In the genomic region with DNA sequence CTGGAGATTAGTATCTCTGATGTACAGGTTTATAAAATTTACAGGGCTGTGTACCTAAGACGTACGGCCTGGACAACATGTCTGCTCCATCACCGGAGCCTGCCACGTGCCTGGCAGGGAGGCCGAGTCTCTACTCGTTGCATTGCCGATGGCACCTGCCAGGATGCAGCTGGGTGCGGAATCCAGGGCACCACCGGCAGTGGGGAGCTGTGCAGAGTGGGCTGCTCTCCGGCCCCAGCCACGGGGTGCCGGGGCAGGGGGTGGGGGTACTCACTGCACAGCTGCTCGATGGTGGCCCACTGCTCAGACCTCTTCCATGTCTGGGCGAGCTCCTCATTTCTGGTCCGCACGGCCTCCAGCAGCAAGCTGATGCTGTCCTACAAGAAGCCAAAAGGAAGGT, we compare ENCODE assay signal across 25 cellular contexts. TPM values are rescaled to one million over a fixed set of nuclear protein-coding genes. Genes with fewer than 3 reads are reported as not detected.
DNase-seq lines count a peak whose midpoint lies in the region; ATAC-seq, FAIRE-seq and TF ChIP-seq lines count a peak whose summit lies in the region.
"Had no signal": no experiment of that assay in that cellular context is flagged by ENCODE, and none has a peak within 500 bp of the region (broad histone marks: within the 10 kb centered on the region; RNA-seq: fewer than 3 reads in every experiment).

No MANE protein-coding gene starts in this region.

- H3K23ac ChIP-seq in IMR-90 (ENCODE audit: low read depth, low read length) = no peak overlapping the region

- TF ChIP-seq RAD21 in IMR-90 (IDR thresholded peaks at IDR 0.05; ENCODE audit: low read length) = no peak

- peak overlapping the region; percentile 16; the same call in 1 of the 2 replicates for H2BK20ac ChIP-seq in IMR-90 (ENCODE audit: low read depth, low read length)

- no peak overlapping the region for H3K4me2 ChIP-seq in IMR-90 (ENCODE audit: low read depth, low read length)

- peaks cover 32% of the 10 kb centered on the region for H3K4me1 ChIP-seq in IMR-90 (ENCODE audit: control insufficient read depth, insufficient read depth, low read length)
- H3K4me1 ChIP-seq in adipocyte (ENCODE audit: control insufficient read depth, insufficient read depth, low read length) = peaks cover 64% of the 10 kb centered on the region

- H2BK120ac ChIP-seq in IMR-90 (ENCODE audit: low read depth, low read length) = peak overlapping the region; percentile 6; the same call in 1 of the 2 replicates

- peaks cover 45% of the 10 kb centered on the region for H3K36me3 ChIP-seq in IMR-90 (ENCODE audit: control insufficient read depth, insufficient read depth, low read length)
- peaks cover 70% of the 10 kb centered on the region for H3K36me3 ChIP-seq in adipocyte (ENCODE audit: control insufficient read depth, insufficient read depth, low read length, severe bottlenecking)

- H3K14ac ChIP-seq in IMR-90 (replicated peaks; ENCODE audit: low read depth, low read length) = no peak overlapping the region

- in situ Hi-C loops in IMR-90 (cut with MboI; ENCODE audit: low sequenced_read_pairs) = no loop called here

- intact Hi-C loops in IMR-90 (cut with micrococcal nuclease) = no loop called here

- H2BK5ac ChIP-seq in IMR-90 (ENCODE audit: low read depth, low read length, poor library complexity, severe bottlenecking) = peak overlapping the region; percentile 94

- no peak overlapping the region for H2AFZ ChIP-seq in IMR-90 (replicated peaks; ENCODE audit: low read length, poor library complexity)

- peaks cover 10% of the 10 kb centered on the region for H4K20me1 ChIP-seq in IMR-90 (ENCODE audit: insufficient read depth, low read length)

- TF ChIP-seq CTCF in IMR-90 (conservative IDR thresholded peaks at IDR 0.05; ENCODE audit: low read depth, low read length) = no peak

- H2BK15ac ChIP-seq in IMR-90 (ENCODE audit: low read depth, low read length) = peak overlapping the region; percentile 23; the same call in 1 of the 3 replicates

- ATAC-seq in IMR-90 (ENCODE audit: low read depth) (no peak), memory B cell (ENCODE audit: low read depth) (no peak)
- no peak for ATAC-seq in stimulated activated effector memory CD8-positive, alpha-beta T cell treated with anti-CD3 and anti-CD28 coated beads, Interleukin-12 subunit alpha, Interleukin-12 subunit beta, amount 100 ng/mL, for 72 hours
- ATAC-seq: left ventricle myocardium superior; naive thymus-derived CD8-positive, alpha-beta T cell had no signal

- H3K4me3 ChIP-seq in IMR-90 (ENCODE audit: insufficient read depth, low read depth, low read length) = no peak overlapping the region
- H3K4me3 ChIP-seq in adipocyte (ENCODE audit: low read length) = no peak overlapping the region
- H3K4me3 ChIP-seq: heart right ventricle, skin epidermis had no signal

- H3K27ac ChIP-seq in IMR-90 (ENCODE audit: insufficient read depth, low read length) = no peak overlapping the region

- no peak overlapping the region for H3K4me3 Mint-ChIP-seq in memory B cell
- no peak overlapping the region for H3K4me3 Mint-ChIP-seq in stimulated activated effector memory CD8-positive, alpha-beta T cell treated with anti-CD3 and anti-CD28 coated beads, Interleukin-12 subunit alpha, Interleukin-12 subunit beta, amount 100 ng/mL, for 72 hours
- H3K4me3 Mint-ChIP-seq: activated CD4-positive, alpha-beta T cell treated with anti-CD3 and anti-CD28 coated beads, Interleukin-2, amount 10 ng/mL, durations not matched to agents 24 days and 14 days; naive thymus-derived CD8-positive, alpha-beta T cell; stimulated activated naive CD8-positive, alpha-beta T cell treated with anti-CD3 and anti-CD28 coated beads, Interleukin-15, Interleukin-2, amounts not matched to agents 100 ng/mL and 50 ng/mL, for 24 hours had no signal

- no peak overlapping the region for H2AK9ac ChIP-seq in IMR-90 (replicated peaks; ENCODE audit: low read depth, low read length, poor library complexity)

- no peaks in the 10 kb centered on the region for H3K9me3 Mint-ChIP-seq in memory B cell
- no peaks in the 10 kb centered on the region for H3K9me3 Mint-ChIP-seq in stimulated activated effector memory CD8-positive, alpha-beta T cell treated with anti-CD3 and anti-CD28 coated beads, Interleukin-12 subunit alpha, Interleukin-12 subunit beta, amount 100 ng/mL, for 72 hours
- H3K9me3 Mint-ChIP-seq: activated CD4-positive, alpha-beta T cell treated with anti-CD3 and anti-CD28 coated beads, Interleukin-2, amount 10 ng/mL, durations not matched to agents 24 days and 14 days; activated T-helper 2 cell treated with anti-CD3 and anti-CD28 coated beads, Interferon-gamma antibody, Interleukin-2, Interleukin-4, amounts not matched to agents 10 μg/mL and 5 μg/mL and 100 μg/mL, durations not matched to agents 14 hours and 24 hours and 36 hours; naive thymus-derived CD8-positive, alpha-beta T cell; stimulated activated naive CD8-positive, alpha-beta T cell treated with anti-CD3 and anti-CD28 coated beads, Interleukin-15, Interleukin-2, amounts not matched to agents 100 ng/mL and 50 ng/mL, for 24 hours had no signal

- TF ChIP-seq POLR2A in IMR-90 (IDR thresholded peaks at IDR 0.05; ENCODE audit: low read depth, low read length) (no peak), GM12891 (IDR thresholded peaks at IDR 0.05; ENCODE audit: low read depth, low read length) (no peak)

- H3K27me3 ChIP-seq in IMR-90 (ENCODE audit: control insufficient read depth, insufficient read depth, low read length) (no peaks in the 10 kb centered on the region), adipocyte (replicated peaks; ENCODE audit: control insufficient read depth, insufficient read depth, low read length) (no peaks in the 10 kb centered on the region)
- H3K27me3 ChIP-seq: heart right ventricle had no signal

- H3K27me3 Mint-ChIP-seq in memory B cell = no peaks in the 10 kb centered on the region
- H3K27me3 Mint-ChIP-seq: activated CD4-positive, alpha-beta T cell treated with anti-CD3 and anti-CD28 coated beads, Interleukin-2, amount 10 ng/mL, durations not matched to agents 24 days and 14 days; naive thymus-derived CD8-positive, alpha-beta T cell; stimulated activated naive CD8-positive, alpha-beta T cell treated with anti-CD3 and anti-CD28 coated beads, Interleukin-15, Interleukin-2, amounts not matched to agents 100 ng/mL and 50 ng/mL, for 24 hours had no signal

- WGBS in IMR-90 (ENCODE audit: extremely low coverage in 2 of 2, insufficient read length in 1 of 2), 2 experiments = 93% methylated on average over 9 of the region's 16 CpGs; no CpG with 5 or more reads in 1 of the 2 experiments

- H3K9me1 ChIP-seq in IMR-90 (ENCODE audit: insufficient read depth, low read length) = peaks cover 33% of the 10 kb centered on the region

- peaks cover 31% of the 10 kb centered on the region for H3K36me3 Mint-ChIP-seq in memory B cell
- peaks cover 99% of the 10 kb centered on the region for H3K36me3 Mint-ChIP-seq in stimulated activated effector memory CD8-positive, alpha-beta T cell treated with anti-CD3 and anti-CD28 coated beads, Interleukin-12 subunit alpha, Interleukin-12 subunit beta, amount 100 ng/mL, for 72 hours

- H3K9ac ChIP-seq in IMR-90 (ENCODE audit: low read depth, low read length) (no peak overlapping the region), adipocyte (ENCODE audit: low read length) (peak overlapping the region; percentile 52)

- H4K5ac ChIP-seq in IMR-90 (ENCODE audit: low read depth, low read length) = no peak overlapping the region

- peak overlapping the region; percentile 21; the same call in 1 of the 2 replicates for H2AK5ac ChIP-seq in IMR-90 (ENCODE audit: low read depth, low read length)

- dilution Hi-C loops in IMR-90 (cut with HindIII; ENCODE audit: low sequenced_read_pairs, unreplicated experiment) = no loop called here

- POLR2A ChIA-PET in IMR-90 (lab: Charles Lee; ENCODE audit: unreplicated experiment) = interaction anchor here (1.6 kb wide), 1 partner anchor 11 kb away, joined by 4 read pairs; no protein-coding TSS in a partner anchor

- H4K91ac ChIP-seq in IMR-90 (ENCODE audit: insufficient read depth, low read depth, low read length) = peak overlapping the region; percentile 61

- peaks cover 17% of the 10 kb centered on the region for H3K4me1 Mint-ChIP-seq in memory B cell
- no peaks in the 10 kb centered on the region for H3K4me1 Mint-ChIP-seq in stimulated activated effector memory CD8-positive, alpha-beta T cell treated with anti-CD3 and anti-CD28 coated beads, Interleukin-12 subunit alpha, Interleukin-12 subunit beta, amount 100 ng/mL, for 72 hours
- H3K4me1 Mint-ChIP-seq: activated CD4-positive, alpha-beta T cell treated with anti-CD3 and anti-CD28 coated beads, Interleukin-2, amount 10 ng/mL, durations not matched to agents 24 days and 14 days had no signal

- no TSS peak for BruUV-seq in IMR-90 (replicated peaks; lab: Mats Ljungman, UMichigan)

- no peak for FAIRE-seq in GM12891 (lab: Jason Lieb, UNC)
- FAIRE-seq: bronchial epithelial cell, endometrium, H54 had no signal

- peak overlapping the region; percentile 96 for H3K4ac ChIP-seq in IMR-90 (ENCODE audit: low read depth, low read length)

- H4K8ac ChIP-seq in IMR-90 (ENCODE audit: low read depth in 2 of 2, low read length in 2 of 2) = peak overlapping the region in 1 of 2 experiments; percentile 88; a peak in 1 of 4 replicates

- CTCF ChIA-PET in IMR-90 (lab: Yijun Ruan, JAX) = no interaction called here

- no peak overlapping the region for H3K18ac ChIP-seq in IMR-90 (ENCODE audit: low read depth, low read length)

- H3K56ac ChIP-seq in IMR-90 (ENCODE audit: extremely low read depth, insufficient read depth, low read length) = no peak overlapping the region

- DNase-seq in IMR-90 (no peak), adipocyte (ENCODE audit: low read depth) (no peak), memory B cell (ENCODE audit: low spot score in 2 of 2) (no peak), NCI-H2081 treated with DMSO at 0.1 percent for 48 hours (lab: John Stamatoyannopoulos, UW) (no peak), NCI-H1436 treated with DMSO at 0.1 percent for 48 hours (lab: John Stamatoyannopoulos, UW) (no peak), GM12891 (ENCODE audit: insufficient read length, low spot score) (no peak)
- no peak for DNase-seq in stimulated activated effector memory CD8-positive, alpha-beta T cell treated with anti-CD3 and anti-CD28 coated beads, Interleukin-12 subunit alpha, Interleukin-12 subunit beta, amount 100 ng/mL, for 72 hours (ENCODE audit: low spot score in 2 of 2)
- no peak for DNase-seq in activated effector memory CD4-positive, alpha-beta T cell treated with Interleukin-2 at 50 U/mL for 16 hours
- DNase-seq: activated CD4-positive, alpha-beta T cell treated with anti-CD3 and anti-CD28 coated beads, Interleukin-2, amount 10 ng/mL, durations not matched to agents 24 days and 14 days; activated CD8-positive, alpha-beta memory T cell treated with anti-CD3 and anti-CD28 coated beads, Interleukin-2, amount 50 U/mL, for 4 hours; COR-L47; heart right ventricle; left ventricle myocardium superior; naive thymus-derived CD8-positive, alpha-beta T cell; NCI-H1105 treated with DMSO at 0.1 percent for 48 hours; NCI-H2107; NCI-H510A treated with DMSO at 0.1 percent for 48 hours; RPMI8226; stimulated activated CD4-positive, alpha-beta T cell treated with anti-CD3 and anti-CD28 coated beads, Interleukin-2, amount 100 ng/mL, for 48 hours had no signal

- H3K9me3 ChIP-seq in IMR-90 (ENCODE audit: control insufficient read depth, insufficient read depth, low read length) (no peaks in the 10 kb centered on the region), adipocyte (ENCODE audit: control insufficient read depth, low read length) (no peaks in the 10 kb centered on the region)
- H3K9me3 ChIP-seq: heart right ventricle had no signal

- H3K27ac Mint-ChIP-seq in memory B cell = peak overlapping the region; percentile 14
- H3K27ac Mint-ChIP-seq in stimulated activated effector memory CD8-positive, alpha-beta T cell treated with anti-CD3 and anti-CD28 coated beads, Interleukin-12 subunit alpha, Interleukin-12 subunit beta, amount 100 ng/mL, for 72 hours = peak overlapping the region; percentile 23
- H3K27ac Mint-ChIP-seq: activated T-helper 2 cell treated with anti-CD3 and anti-CD28 coated beads, Interferon-gamma antibody, Interleukin-2, Interleukin-4, amounts not matched to agents 10 μg/mL and 5 μg/mL and 100 μg/mL, durations not matched to agents 14 hours and 24 hours and 36 hours; naive thymus-derived CD8-positive, alpha-beta T cell; stimulated activated naive CD8-positive, alpha-beta T cell treated with anti-CD3 and anti-CD28 coated beads, Interleukin-15, Interleukin-2, amounts not matched to agents 100 ng/mL and 50 ng/mL, for 24 hours had no signal

- H3K79me1 ChIP-seq in IMR-90 (ENCODE audit: low read depth in 1 of 2, low read length in 2 of 2) = peaks cover 34 to 84% of the 10 kb centered on the region in 2 experiments

RNA-seq across cellular contexts. Expression of a gene that starts 13.1 kb away (rescaled TPM):
- total RNA-seq in IMR-90 (2012; rRNA removed) = 7.5 and 7.9 TPM in 2 replicates
- polyA plus RNA-seq in IMR-90 (2012; rRNA removed) = 24.8 and 27.5 TPM in 2 replicates
- 14.4 and 23.9 TPM in 2 replicates for polyA plus RNA-seq in IMR-90 (2012; cell fraction: cytosol; rRNA removed)
- polyA plus RNA-seq in IMR-90 (2012; cell fraction: nucleus; rRNA removed; ENCODE audit: low replicate concordance) = 48.3 and 135 TPM in 2 replicates
- 12.7 TPM for polyA plus RNA-seq in GM12891 (2012; ENCODE audit: low read depth, missing spikeins)

RNA-seq across cellular contexts. Expression of a gene that starts 37.1 kb away (rescaled TPM):
- 0.18 and 0.28 TPM in 2 replicates for total RNA-seq in IMR-90 (2012; rRNA removed)
- polyA plus RNA-seq in IMR-90 (2012; rRNA removed) = 0.84 and 1.1 TPM in 2 replicates
- polyA plus RNA-seq in IMR-90 (2012; cell fraction: cytosol; rRNA removed) = 0.22 and 0.96 TPM in 2 replicates
- polyA plus RNA-seq in IMR-90 (2012; cell fraction: nucleus; rRNA removed; ENCODE audit: low replicate concordance) = 2.6 and 6.7 TPM in 2 replicates
- polyA plus RNA-seq in GM12891 (2012; ENCODE audit: low read depth, missing spikeins) = 1.5 TPM
- polyA plus RNA-seq: naive thymus-derived CD8-positive, alpha-beta T cell had no signal

RNA-seq across cellular contexts. Expression of a gene that starts 52.6 kb away (rescaled TPM):
- total RNA-seq in IMR-90 (2012; rRNA removed) = 12,144 and 15,732 TPM in 2 replicates
- polyA plus RNA-seq in IMR-90 (2012; rRNA removed) = 10,271 and 10,907 TPM in 2 replicates
- polyA plus RNA-seq in IMR-90 (2012; cell fraction: cytosol; rRNA removed) = 46,606 and 47,328 TPM in 2 replicates
- polyA plus RNA-seq in IMR-90 (2012; cell fraction: nucleus; rRNA removed; ENCODE audit: low replicate concordance) = 8,917 and 28,399 TPM in 2 replicates
- polyA plus RNA-seq in GM12891 (2012; ENCODE audit: low read depth, missing spikeins) = 3,652 TPM
